In genomic region chr13:41193469-41193868, GRCh38 we compare ENCODE assay signal across 8 cellular contexts. TPM values are rescaled to one million over a fixed set of nuclear protein-coding genes. Genes with fewer than 3 reads are reported as not detected.
DNase-seq lines count a peak whose midpoint lies in the region; TF ChIP-seq lines count a peak whose summit lies in the region.

No MANE protein-coding gene starts in this region.

- H3K27me3 ChIP-seq in effector memory CD4-positive, alpha-beta T cell (replicated peaks; ENCODE audit: control insufficient read depth, insufficient read depth, low read length, poor library complexity, severe bottlenecking), result no peaks in the 10 kb centered on the region
- no peaks in the 10 kb centered on the region for H3K27me3 ChIP-seq in neuron (ENCODE audit: insufficient read depth, low read length)

- H3K27me3 Mint-ChIP-seq in CD14-positive monocyte (ENCODE audit: low read depth in 3 of 3), result peaks cover 2% of the 10 kb centered on the region in 3 donors

- peak overlapping the region; percentile 90 to 96 for H3K4me3 Mint-ChIP-seq in CD14-positive monocyte

- H3K27ac Mint-ChIP-seq in CD14-positive monocyte, result peak overlapping the region; percentile 93 to 97 (median 96)

- H3K9me3 Mint-ChIP-seq in CD14-positive monocyte, result peaks cover 0 to 22% (median 3%) of the 10 kb centered on the region in 7 donors

- no peaks in the 10 kb centered on the region for H3K9me3 ChIP-seq in effector memory CD4-positive, alpha-beta T cell (ENCODE audit: control insufficient read depth, low read length)
- peaks cover 8% of the 10 kb centered on the region for H3K9me3 ChIP-seq in neuron (ENCODE audit: low read length)

- DNase-seq in CD14-positive monocyte (ENCODE audit: low spot score), result no peak
- DNase-seq in NB4 (ENCODE audit: low read depth), result peak; percentile 20
- no peak for DNase-seq in effector memory CD4-positive, alpha-beta T cell
- no peak for DNase-seq in activated effector memory CD4-positive, alpha-beta T cell treated with anti-CD3 and anti-CD28 coated beads, Interleukin-2, amount 50 U/mL, for 16 hours
- DNase-seq in HuH-7 (ENCODE audit: low spot score), result no peak
- DNase-seq in HCEC 1CT, result no peak
- DNase-seq in COLO829 (ENCODE audit: low spot score), result no peak

- peaks cover 31% of the 10 kb centered on the region for H3K4me1 Mint-ChIP-seq in CD14-positive monocyte

- no peak for TF ChIP-seq POLR2A in NB4 (IDR thresholded peaks at IDR 0.05; ENCODE audit: extremely low read depth, insufficient read length)

- no peaks in the 10 kb centered on the region for H3K36me3 ChIP-seq in effector memory CD4-positive, alpha-beta T cell (ENCODE audit: control insufficient read depth, insufficient read depth, low read length)
- H3K36me3 ChIP-seq in neuron (ENCODE audit: insufficient read depth, low read length), result peaks cover 10% of the 10 kb centered on the region

- H3K36me3 Mint-ChIP-seq in CD14-positive monocyte, result peaks cover 4 to 13% of the 10 kb centered on the region in 2 donors

- intact Hi-C loops in CD14-positive monocyte (cut with micrococcal nuclease), result loop anchor here (5.0 to 10.0 kb wide), 2 partner anchors 61 to 71 kb away; partner anchors contain the start of genes KBTBD6 (in 1 of the 2) and MTRF1 (in 1 of the 2)

- H3K4me1 ChIP-seq in effector memory CD4-positive, alpha-beta T cell (ENCODE audit: control insufficient read depth, insufficient read depth, low read length, poor library complexity, severe bottlenecking), result peaks cover 7% of the 10 kb centered on the region
- H3K4me1 ChIP-seq in neuron (ENCODE audit: insufficient read depth, low read length), result peaks cover 8% of the 10 kb centered on the region

- no peak for TF ChIP-seq CTCF in CD14-positive monocyte (IDR thresholded peaks at IDR 0.05)
- TF ChIP-seq CTCF in NB4 (IDR thresholded peaks at IDR 0.05; ENCODE audit: low read depth, low read length), result no peak

- H2AFZ ChIP-seq in neuron (ENCODE audit: low read depth, low read length), result no peak overlapping the region

- H3K4me3 ChIP-seq in NB4 (ENCODE audit: low read depth, low read length), result peak overlapping the region; percentile 54
- H3K4me3 ChIP-seq in effector memory CD4-positive, alpha-beta T cell (ENCODE audit: insufficient read depth, low read depth, low read length, poor library complexity, severe bottlenecking), result peak overlapping the region; percentile 63
- H3K4me3 ChIP-seq in neuron (ENCODE audit: low read length), result peak overlapping the region; percentile 57

- no peak overlapping the region for H3K27ac ChIP-seq in effector memory CD4-positive, alpha-beta T cell (ENCODE audit: insufficient read depth, low read length, poor library complexity, severe bottlenecking)

RNA-seq across cellular contexts. Expression of gene KBTBD7, which starts 0.9 kb away (rescaled TPM):
- polyA plus RNA-seq in CD14-positive monocyte, result 1 to 10 TPM; 5.5 to 7.7 TPM
